17 cellular contexts compared by ENCODE assay signal in the genomic region with DNA sequence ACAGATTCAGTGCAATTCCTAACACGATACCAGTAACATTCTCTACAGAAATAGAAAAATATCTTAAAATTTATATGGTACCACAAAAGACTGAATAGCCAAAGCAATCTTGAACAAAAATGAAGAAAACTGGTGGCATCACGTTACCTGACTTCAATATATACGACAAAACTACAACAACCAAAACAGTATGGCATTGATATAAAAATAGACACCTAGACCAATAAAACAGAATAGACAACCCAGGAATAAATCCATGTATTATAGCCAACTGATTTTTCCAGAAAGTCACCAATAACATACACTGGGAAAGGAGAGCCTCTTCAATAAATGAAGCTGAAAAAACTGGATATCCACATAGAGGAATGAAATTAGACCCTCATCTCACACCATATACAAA. TPM values are rescaled to one million over a fixed set of nuclear protein-coding genes. Genes with fewer than 3 reads are reported as not detected.
"Had no signal": no experiment of that assay in that cellular context is flagged by ENCODE, and none has a peak within 500 bp of the region (broad histone marks: within the 10 kb centered on the region; RNA-seq: fewer than 3 reads in every experiment).

No MANE protein-coding gene starts in this region.

- H3K27ac Mint-ChIP-seq: activated CD4-positive, alpha-beta T cell treated with anti-CD3 and anti-CD28 coated beads, Interleukin-2, amount 10 ng/mL, durations not matched to agents 7 days and 5 days had no signal

- ATAC-seq: psoas muscle, right lobe of liver had no signal

- H3K4me3 Mint-ChIP-seq: activated CD4-positive, alpha-beta T cell treated with anti-CD3 and anti-CD28 coated beads, Interleukin-2, amount 10 ng/mL, durations not matched to agents 7 days and 5 days; neural crest cell had no signal

- DNase-seq: activated CD4-positive, alpha-beta T cell treated with anti-CD3 and anti-CD28 coated beads, Interleukin-2, amount 10 ng/mL, durations not matched to agents 7 days and 5 days; activated CD4-positive, CD25-positive, alpha-beta regulatory T cell; adrenal gland; esophagus squamous epithelium; glutamatergic neuron; hypothalamus; left ventricle myocardium inferior; mesendoderm; psoas muscle; right lobe of liver; thyroid gland had no signal

- H3K4me1 Mint-ChIP-seq: activated CD4-positive, alpha-beta T cell treated with anti-CD3 and anti-CD28 coated beads, Interleukin-2, amount 10 ng/mL, durations not matched to agents 7 days and 5 days; neural crest cell had no signal

RNA-seq across cellular contexts. Expression of gene KLRK1, which starts 5.7 kb away (rescaled TPM):
- total RNA-seq: fibroblast of villous mesenchyme, kidney epithelial cell, neural crest cell, smooth muscle cell had no signal

RNA-seq across cellular contexts. Expression of gene KLRC4, which starts 25.4 kb away (rescaled TPM):
- total RNA-seq: activated CD4-positive, alpha-beta T cell treated with anti-CD3 and anti-CD28 coated beads, Interleukin-2, amount 10 ng/mL, durations not matched to agents 7 days and 5 days; adrenal gland; fibroblast of villous mesenchyme; kidney epithelial cell; left ventricle myocardium inferior; neural crest cell; osteoblast; psoas muscle; smooth muscle cell; T-helper 2 cell treated with Interferon-gamma antibody and Interleukin-4, amounts not matched to agents 100 ng/mL and 5 ng/mL, for 36 hours had no signal

RNA-seq across cellular contexts. Expression of gene KLRC3, which starts 36.2 kb away (rescaled TPM):
- total RNA-seq: activated CD4-positive, alpha-beta T cell treated with anti-CD3 and anti-CD28 coated beads, Interleukin-2, amount 10 ng/mL, durations not matched to agents 7 days and 5 days; adrenal gland; fibroblast of villous mesenchyme; kidney epithelial cell; left ventricle myocardium inferior; neural crest cell; psoas muscle; right lobe of liver; smooth muscle cell; T-helper 2 cell treated with Interferon-gamma antibody and Interleukin-4, amounts not matched to agents 100 ng/mL and 5 ng/mL, for 36 hours; thyroid gland had no signal

RNA-seq across cellular contexts. Expression of gene KLRC2, which starts 51.6 kb away (rescaled TPM):
- total RNA-seq: activated CD4-positive, alpha-beta T cell treated with anti-CD3 and anti-CD28 coated beads, Interleukin-2, amount 10 ng/mL, durations not matched to agents 7 days and 5 days; fibroblast of villous mesenchyme; kidney epithelial cell; left ventricle myocardium inferior; neural crest cell; psoas muscle; smooth muscle cell; T-helper 2 cell treated with Interferon-gamma antibody and Interleukin-4, amounts not matched to agents 100 ng/mL and 5 ng/mL, for 36 hours had no signal
